In genomic region chr4:43241104-43241503, GRCh38 we compare ENCODE assay signal across 40 cellular contexts.
"Had no signal": no experiment of that assay in that cellular context is flagged by ENCODE, and none has a peak within 500 bp of the region (broad histone marks: within the 10 kb centered on the region; RNA-seq: fewer than 3 reads in every experiment).

No MANE protein-coding gene starts in this region.

- H3K27ac Mint-ChIP-seq: activated naive CD4-positive, alpha-beta T cell treated with anti-CD3 and anti-CD28 coated beads for 36 hours; activated naive CD4-positive, alpha-beta T cell treated with anti-CD3 and anti-CD28 coated beads, Interleukin-2, amount 10 ng/mL, durations not matched to agents 7 days and 5 days; activated naive CD4-positive, alpha-beta T cell treated with anti-CD3 and anti-CD28 coated beads, Interleukin-2, amount 50 U/mL, for 24 hours; activated naive CD4-positive, alpha-beta T cell treated with anti-CD3 and anti-CD28 coated beads, Interleukin-2, amount 50 U/mL, for 72 hours; activated naive CD8-positive, alpha-beta T cell; activated naive CD8-positive, alpha-beta T cell treated with anti-CD3 and anti-CD28 coated beads for 36 hours; activated naive CD8-positive, alpha-beta T cell treated with anti-CD3 and anti-CD28 coated beads, Interleukin-2, amount 10 ng/mL, durations not matched to agents 7 days and 5 days; activated naive CD8-positive, alpha-beta T cell treated with anti-CD3 and anti-CD28 coated beads, Interleukin-2, amount 50 U/mL, for 24 hours; activated T-cell treated with anti-CD3 and anti-CD28 coated beads, Interleukin-2, amount 50 U/mL, for 24 hours; activated T-cell treated with anti-CD3 and anti-CD28 coated beads, Interleukin-2, amount 50 U/mL, for 72 hours; activated T-helper 1 cell treated with anti-CD3 and anti-CD28 coated beads, Interleukin-12 subunit alpha, Interleukin-12 subunit beta, Interleukin-2, Interleukin-4 antibody, amounts not matched to agents 30 ng/mL and 10 ng/mL and 1 ng/mL, durations not matched to agents 14 hours and 24 hours and 36 hours; activated T-helper 17 cell treated with anti-CD3 and anti-CD28 coated beads, Interleukin-2, amount 50 U/mL, for 72 hours; activated T-helper 2 cell treated with anti-CD3 and anti-CD28 coated beads, Interferon-gamma antibody, Interleukin-2, Interleukin-4, amounts not matched to agents 10 μg/mL and 5 μg/mL and 100 μg/mL, durations not matched to agents 14 hours and 24 hours and 36 hours; brain had no signal

- H3K9me3 Mint-ChIP-seq: activated naive CD8-positive, alpha-beta T cell treated with anti-CD3 and anti-CD28 coated beads, Interleukin-2, amount 10 ng/mL, durations not matched to agents 7 days and 5 days had no signal

- H3K4me1 Mint-ChIP-seq: activated naive CD4-positive, alpha-beta T cell treated with anti-CD3 and anti-CD28 coated beads, Interleukin-2, amount 10 ng/mL, durations not matched to agents 7 days and 5 days; activated naive CD4-positive, alpha-beta T cell treated with anti-CD3 and anti-CD28 coated beads, Interleukin-2, amount 50 U/mL, for 24 hours; activated naive CD8-positive, alpha-beta T cell treated with anti-CD3 and anti-CD28 coated beads for 36 hours; activated naive CD8-positive, alpha-beta T cell treated with anti-CD3 and anti-CD28 coated beads, Interleukin-2, amount 10 ng/mL, durations not matched to agents 7 days and 5 days; activated naive CD8-positive, alpha-beta T cell treated with anti-CD3 and anti-CD28 coated beads, Interleukin-2, amount 50 U/mL, for 24 hours; activated T-helper 17 cell treated with anti-CD3 and anti-CD28 coated beads, Interleukin-2, amount 50 U/mL, for 72 hours; central memory CD8-positive, alpha-beta T cell had no signal

- H3K4me1 ChIP-seq: adrenal gland, ascending aorta, body of pancreas, breast epithelium had no signal

- H3K4me3 ChIP-seq: adrenal gland, ascending aorta, body of pancreas, breast epithelium, cardiac muscle cell had no signal

- H3K27ac ChIP-seq: adrenal gland, ascending aorta, body of pancreas, brain microvascular endothelial cell, breast epithelium, cardiac muscle cell had no signal

- H3K36me3 ChIP-seq: adrenal gland, ascending aorta, brain microvascular endothelial cell, breast epithelium, cardiac muscle cell had no signal

- H3K27me3 Mint-ChIP-seq: activated naive CD4-positive, alpha-beta T cell treated with anti-CD3 and anti-CD28 coated beads, Interleukin-2, amount 10 ng/mL, durations not matched to agents 7 days and 5 days; activated naive CD4-positive, alpha-beta T cell treated with anti-CD3 and anti-CD28 coated beads, Interleukin-2, amount 50 U/mL, for 24 hours; activated naive CD8-positive, alpha-beta T cell; activated naive CD8-positive, alpha-beta T cell treated with anti-CD3 and anti-CD28 coated beads for 36 hours; activated naive CD8-positive, alpha-beta T cell treated with anti-CD3 and anti-CD28 coated beads, Interleukin-2, amount 10 ng/mL, durations not matched to agents 7 days and 5 days; activated naive CD8-positive, alpha-beta T cell treated with anti-CD3 and anti-CD28 coated beads, Interleukin-2, amount 50 U/mL, for 24 hours; activated T-cell treated with anti-CD3 and anti-CD28 coated beads, Interleukin-2, amount 50 U/mL, for 24 hours; activated T-helper 17 cell treated with anti-CD3 and anti-CD28 coated beads, Interleukin-2, amount 50 U/mL, for 72 hours; brain; central memory CD8-positive, alpha-beta T cell had no signal

- FAIRE-seq: bronchial epithelial cell had no signal

- H3K36me3 Mint-ChIP-seq: activated naive CD4-positive, alpha-beta T cell treated with anti-CD3 and anti-CD28 coated beads, Interleukin-2, amount 10 ng/mL, durations not matched to agents 7 days and 5 days; activated naive CD4-positive, alpha-beta T cell treated with anti-CD3 and anti-CD28 coated beads, Interleukin-2, amount 50 U/mL, for 24 hours; activated naive CD4-positive, alpha-beta T cell treated with anti-CD3 and anti-CD28 coated beads, Interleukin-2, amount 50 U/mL, for 72 hours; activated naive CD8-positive, alpha-beta T cell; activated naive CD8-positive, alpha-beta T cell treated with anti-CD3 and anti-CD28 coated beads for 36 hours; activated naive CD8-positive, alpha-beta T cell treated with anti-CD3 and anti-CD28 coated beads, Interleukin-2, amount 10 ng/mL, durations not matched to agents 7 days and 5 days; brain had no signal

- H3K9me3 ChIP-seq: adrenal gland, ascending aorta, body of pancreas, breast epithelium had no signal

- H3K27me3 ChIP-seq: adrenal gland, ascending aorta, body of pancreas, brain microvascular endothelial cell, breast epithelium, cardiac muscle cell had no signal

- ATAC-seq: activated naive CD4-positive, alpha-beta T cell treated with anti-CD3 and anti-CD28 coated beads, Interleukin-2, amount 50 U/mL, for 72 hours; activated naive CD8-positive, alpha-beta T cell treated with anti-CD3 and anti-CD28 coated beads, Interleukin-2, amount 50 U/mL, for 24 hours; activated T-cell treated with anti-CD3 and anti-CD28 coated beads, Interleukin-2, amount 50 U/mL, for 4 hours; activated T-cell treated with anti-CD3 and anti-CD28 coated beads, Interleukin-2, amount 50 U/mL, for 72 hours; activated T-helper 17 cell treated with anti-CD3 and anti-CD28 coated beads, Interleukin-2, amount 50 U/mL, for 72 hours; body of pancreas had no signal

- DNase-seq: activated effector memory CD4-positive, alpha-beta T cell treated with anti-CD3 and anti-CD28 coated beads, Interleukin-2, amount 50 U/mL, for 16 hours; activated effector memory CD4-positive, alpha-beta T cell treated with Interleukin-2 at 50 U/mL for 16 hours; activated gamma-delta T cell; activated gamma-delta T cell treated with Interleukin-2 at 50 U/mL for 16 hours; activated naive CD4-positive, alpha-beta T cell; activated naive CD4-positive, alpha-beta T cell treated with anti-CD3 and anti-CD28 coated beads for 36 hours; activated naive CD4-positive, alpha-beta T cell treated with anti-CD3 and anti-CD28 coated beads, Interleukin-2, amount 10 ng/mL, durations not matched to agents 7 days and 5 days; activated naive CD4-positive, alpha-beta T cell treated with anti-CD3 and anti-CD28 coated beads, Interleukin-2, amount 50 U/mL, for 16 hours; activated naive CD4-positive, alpha-beta T cell treated with Interleukin-2 at 50 U/mL for 16 hours; activated naive CD8-positive, alpha-beta T cell treated with anti-CD3 and anti-CD28 coated beads for 36 hours; activated naive CD8-positive, alpha-beta T cell treated with anti-CD3 and anti-CD28 coated beads, Interleukin-2, amount 10 ng/mL, durations not matched to agents 7 days and 5 days; activated naive CD8-positive, alpha-beta T cell treated with anti-CD3 and anti-CD28 coated beads, Interleukin-2, amount 50 U/mL, for 24 hours; activated T-cell treated with anti-CD3 and anti-CD28 coated beads for 4 hours; activated T-cell treated with anti-CD3 and anti-CD28 coated beads, Interleukin-2, amount 50 U/mL, for 1 hour; activated T-cell treated with anti-CD3 and anti-CD28 coated beads, Interleukin-2, amount 50 U/mL, for 24 hours; activated T-cell treated with anti-CD3 and anti-CD28 coated beads, Interleukin-2, amount 50 U/mL, for 4 hours; activated T-cell treated with anti-CD3 and anti-CD28 coated beads, Interleukin-2, amount 50 U/mL, for 48 hours; activated T-cell treated with anti-CD3 and anti-CD28 coated beads, Interleukin-2, amount 50 U/mL, for 72 hours; adrenal gland; amniotic stem cell; amygdala; anterior cingulate cortex; aorta; body of pancreas; brain microvascular endothelial cell; caudate nucleus; central memory CD4-positive, alpha-beta T cell; cerebellar nuclear complex had no signal

- H3K4me3 Mint-ChIP-seq: activated naive CD4-positive, alpha-beta T cell treated with anti-CD3 and anti-CD28 coated beads for 36 hours; activated naive CD4-positive, alpha-beta T cell treated with anti-CD3 and anti-CD28 coated beads, Interleukin-2, amount 10 ng/mL, durations not matched to agents 7 days and 5 days; activated naive CD4-positive, alpha-beta T cell treated with anti-CD3 and anti-CD28 coated beads, Interleukin-2, amount 50 U/mL, for 24 hours; activated naive CD8-positive, alpha-beta T cell; activated naive CD8-positive, alpha-beta T cell treated with anti-CD3 and anti-CD28 coated beads for 36 hours; activated naive CD8-positive, alpha-beta T cell treated with anti-CD3 and anti-CD28 coated beads, Interleukin-2, amount 10 ng/mL, durations not matched to agents 7 days and 5 days; activated naive CD8-positive, alpha-beta T cell treated with anti-CD3 and anti-CD28 coated beads, Interleukin-2, amount 50 U/mL, for 24 hours; activated T-cell treated with anti-CD3 and anti-CD28 coated beads, Interleukin-2, amount 50 U/mL, for 24 hours; activated T-cell treated with anti-CD3 and anti-CD28 coated beads, Interleukin-2, amount 50 U/mL, for 4 hours; activated T-cell treated with anti-CD3 and anti-CD28 coated beads, Interleukin-2, amount 50 U/mL, for 72 hours; activated T-helper 1 cell treated with anti-CD3 and anti-CD28 coated beads, Interleukin-12 subunit alpha, Interleukin-12 subunit beta, Interleukin-2, Interleukin-4 antibody, amounts not matched to agents 30 ng/mL and 10 ng/mL and 1 ng/mL, durations not matched to agents 14 hours and 24 hours and 36 hours; activated T-helper 17 cell treated with anti-CD3 and anti-CD28 coated beads, Interleukin-2, amount 50 U/mL, for 72 hours; brain; central memory CD8-positive, alpha-beta T cell had no signal
